In genomic region chr20:63642518-63643247, GRCh38 we compare ENCODE assay signal across 2 cellular contexts.
TF ChIP-seq lines count a peak whose summit lies in the region.

No MANE protein-coding gene starts in this region.

TF ChIP-seq in GM12891, 5 proteins besides CTCF, POLR2A, EP300 and RAD21 (continued from another document):
- no peak for TF ChIP-seq POU2F2 (IDR thresholded peaks at IDR 0.05; ENCODE audit: low read depth, low read length)
- no peak for TF ChIP-seq SPI1 (IDR thresholded peaks at IDR 0.05; ENCODE audit: low read depth, low read length)

TF ChIP-seq in SK-N-SH, 30 proteins besides CTCF, POLR2A, EP300 and RAD21 (continued from another document):
- no peak for TF ChIP-seq POLR2AphosphoS5 (IDR thresholded peaks at IDR 0.05; ENCODE audit: low read depth, low read length)
- no peak for TF ChIP-seq REST (IDR thresholded peaks at IDR 0.05; ENCODE audit: low read depth, low read length)
- TF ChIP-seq, protein P1, sequence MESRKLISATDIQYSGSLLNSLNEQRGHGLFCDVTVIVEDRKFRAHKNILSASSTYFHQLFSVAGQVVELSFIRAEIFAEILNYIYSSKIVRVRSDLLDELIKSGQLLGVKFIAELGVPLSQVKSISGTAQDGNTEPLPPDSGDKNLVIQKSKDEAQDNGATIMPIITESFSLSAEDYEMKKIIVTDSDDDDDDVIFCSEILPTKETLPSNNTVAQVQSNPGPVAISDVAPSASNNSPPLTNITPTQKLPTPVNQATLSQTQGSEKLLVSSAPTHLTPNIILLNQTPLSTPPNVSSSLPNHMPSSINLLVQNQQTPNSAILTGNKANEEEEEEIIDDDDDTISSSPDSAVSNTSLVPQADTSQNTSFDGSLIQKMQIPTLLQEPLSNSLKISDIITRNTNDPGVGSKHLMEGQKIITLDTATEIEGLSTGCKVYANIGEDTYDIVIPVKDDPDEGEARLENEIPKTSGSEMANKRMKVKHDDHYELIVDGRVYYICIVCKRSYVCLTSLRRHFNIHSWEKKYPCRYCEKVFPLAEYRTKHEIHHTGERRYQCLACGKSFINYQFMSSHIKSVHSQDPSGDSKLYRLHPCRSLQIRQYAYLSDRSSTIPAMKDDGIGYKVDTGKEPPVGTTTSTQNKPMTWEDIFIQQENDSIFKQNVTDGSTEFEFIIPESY (IDR thresholded peaks at IDR 0.05; ENCODE audit: borderline replicate concordance, low read depth): no peak
- TF ChIP-seq, protein P2, sequence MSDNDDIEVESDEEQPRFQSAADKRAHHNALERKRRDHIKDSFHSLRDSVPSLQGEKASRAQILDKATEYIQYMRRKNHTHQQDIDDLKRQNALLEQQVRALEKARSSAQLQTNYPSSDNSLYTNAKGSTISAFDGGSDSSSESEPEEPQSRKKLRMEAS (IDR thresholded peaks at IDR 0.05; ENCODE audit: low read depth): no peak
- no peak for TF ChIP-seq ELF1 (IDR thresholded peaks at IDR 0.05)
- no peak for TF ChIP-seq MEF2A (IDR thresholded peaks at IDR 0.05; ENCODE audit: borderline replicate concordance, low read depth)
- TF ChIP-seq RCOR1 (IDR thresholded peaks at IDR 0.05; ENCODE audit: low read length): no peak
- no peak for TF ChIP-seq TEAD4 (IDR thresholded peaks at IDR 0.05; ENCODE audit: borderline replicate concordance, insufficient read depth)
- TF ChIP-seq CHD2 (IDR thresholded peaks at IDR 0.05; ENCODE audit: low read length, partially characterized antibody): no peak
- TF ChIP-seq JUND (IDR thresholded peaks at IDR 0.05): no peak
TF ChIP-seq in SK-N-SH: peak in this region for 0.
